1 cellular context compared by ENCODE assay signal in genomic region chr10:79380125-79380917, GRCh38.
TF ChIP-seq lines count a peak whose summit lies in the region.

No MANE protein-coding gene starts in this region.

TF ChIP-seq in HepG2, 621 proteins besides CTCF, POLR2A, EP300 and RAD21 (continued from another document and continues in another):
- peak; percentile 49; the same call in 1 of the 2 replicates for TF ChIP-seq HBP1 (CRISPR knock-in tag; IDR thresholded peaks at IDR 0.05; ENCODE audit: low read depth)
- TF ChIP-seq USF2 (IDR thresholded peaks at IDR 0.05; ENCODE audit: low read depth, low read length) = no peak
- TF ChIP-seq USF2 (CRISPR knock-in tag; IDR thresholded peaks at IDR 0.05; ENCODE audit: borderline replicate concordance) = peak; percentile 86; the same call in 1 of the 2 replicates
- TF ChIP-seq WIZ (CRISPR knock-in tag; IDR thresholded peaks at IDR 0.05) = peak; percentile 40; the same call in 1 of the 2 replicates
- peak; percentile 39; the same call in 1 of the 2 replicates for TF ChIP-seq KDM2A (CRISPR knock-in tag; IDR thresholded peaks at IDR 0.05; ENCODE audit: borderline replicate concordance, low read depth)
- TF ChIP-seq NFYB (CRISPR knock-in tag; IDR thresholded peaks at IDR 0.05) = no peak
- no peak for TF ChIP-seq HOXA7 (CRISPR knock-in tag; IDR thresholded peaks at IDR 0.05)
- no peak; the same call in 1 of the 2 replicates for TF ChIP-seq MXD1 (CRISPR knock-in tag; IDR thresholded peaks at IDR 0.05)
- 0 out of 2 replicates have a peak, but pooled peaks have one; percentile 15 for TF ChIP-seq ZNF83 (CRISPR knock-in tag; IDR thresholded peaks at IDR 0.05; ENCODE audit: borderline replicate concordance)
- TF ChIP-seq ZNF878 (CRISPR knock-in tag; IDR thresholded peaks at IDR 0.05) = no peak; the same call in 1 of the 2 replicates
- TF ChIP-seq ZFP62 (CRISPR knock-in tag; IDR thresholded peaks at IDR 0.05) = no peak
- TF ChIP-seq ZNF207 (IDR thresholded peaks at IDR 0.05; ENCODE audit: borderline replicate concordance) = no peak
- peak; percentile 71; the same call in 1 of the 2 replicates for TF ChIP-seq SIN3A (IDR thresholded peaks at IDR 0.05; ENCODE audit: borderline replicate concordance, low read depth, low read length)
- 0 out of 2 replicates have a peak, but pooled peaks have one; percentile 42 for TF ChIP-seq MZF1 (CRISPR knock-in tag; IDR thresholded peaks at IDR 0.05; ENCODE audit: borderline replicate concordance)
- no peak for TF ChIP-seq ZSCAN21 (CRISPR knock-in tag; IDR thresholded peaks at IDR 0.05; ENCODE audit: borderline replicate concordance)
- TF ChIP-seq ELF1 (CRISPR knock-in tag; IDR thresholded peaks at IDR 0.05) = peak; percentile 74
- TF ChIP-seq ESRRA (CRISPR knock-in tag; IDR thresholded peaks at IDR 0.05; ENCODE audit: low read depth) = peak; percentile 85
- peak; percentile 33; the same call in 1 of the 2 replicates for TF ChIP-seq CBX5 (CRISPR knock-in tag; IDR thresholded peaks at IDR 0.05; ENCODE audit: borderline replicate concordance)
- peak; percentile 73 for TF ChIP-seq POGZ (CRISPR knock-in tag; IDR thresholded peaks at IDR 0.05)
- TF ChIP-seq ZNF580 (CRISPR knock-in tag; IDR thresholded peaks at IDR 0.05; ENCODE audit: borderline replicate concordance, low read depth) = 0 out of 2 replicates have a peak, but pooled peaks have one; percentile 22
- TF ChIP-seq ONECUT2 (CRISPR knock-in tag; IDR thresholded peaks at IDR 0.05) = no peak
- peak; percentile 85 for TF ChIP-seq ZNF687 (CRISPR knock-in tag; IDR thresholded peaks at IDR 0.05)
- no peak for TF ChIP-seq PHF20 (CRISPR knock-in tag; IDR thresholded peaks at IDR 0.05)
- peak; percentile 100 for TF ChIP-seq FOXP4 (CRISPR knock-in tag; IDR thresholded peaks at IDR 0.05)
- 0 out of 2 replicates have a peak, but pooled peaks have one; percentile 5 for TF ChIP-seq ZNF142 (CRISPR knock-in tag; IDR thresholded peaks at IDR 0.05)
- 0 out of 2 replicates have a peak, but pooled peaks have one; percentile 77 for TF ChIP-seq KLF9 (CRISPR knock-in tag; IDR thresholded peaks at IDR 0.05; ENCODE audit: low read depth)
- TF ChIP-seq ZSCAN12 (CRISPR knock-in tag; IDR thresholded peaks at IDR 0.05) = no peak
- TF ChIP-seq ZMYM3 (CRISPR knock-in tag; IDR thresholded peaks at IDR 0.05) = peak; percentile 77; the same call in 1 of the 2 replicates
- peak; percentile 69 for TF ChIP-seq ZNF574 (CRISPR knock-in tag; IDR thresholded peaks at IDR 0.05)
- no peak for TF ChIP-seq RAD51 (IDR thresholded peaks at IDR 0.05; ENCODE audit: borderline replicate concordance)
- peak; percentile 78; the same call in 1 of the 2 replicates for TF ChIP-seq DZIP1 (CRISPR knock-in tag; IDR thresholded peaks at IDR 0.05)
- peak; percentile 79; the same call in 1 of the 2 replicates for TF ChIP-seq ARNT2 (CRISPR knock-in tag; IDR thresholded peaks at IDR 0.05; ENCODE audit: low read depth)
- peak; percentile 64 for TF ChIP-seq XRCC5 (optimal IDR thresholded peaks at IDR 0.05; ENCODE audit: low read length)
